In genomic region chr6:35581633-35582032, GRCh38 we compare ENCODE assay signal across 13 cellular contexts.
A peak's percentile ranks its signal among the peaks of the same experiment; 100 is the strongest.
DNase-seq lines count a peak whose midpoint lies in the region; ATAC-seq and TF ChIP-seq lines count a peak whose summit lies in the region.
"Had no signal": no experiment of that assay in that cellular context is flagged by ENCODE, and none has a peak within 500 bp of the region (broad histone marks: within the 10 kb centered on the region; RNA-seq: fewer than 3 reads in every experiment).

No MANE protein-coding gene starts in this region.

- H3K4me1 ChIP-seq in osteoblast (ENCODE audit: insufficient read depth, low read length): peaks cover 12% of the 10 kb centered on the region

- H3K27ac ChIP-seq in osteoblast (ENCODE audit: low read depth, low read length): no peak overlapping the region

- CTCF ChIA-PET in activated CD8-positive, alpha-beta memory T cell treated with anti-CD3 and anti-CD28 coated beads, Interleukin-2, amount 10 ng/mL, durations not matched to agents 7 days and 5 days (lab: Charles Lee): interaction anchor here (1.5 to 13.9 kb wide), 2 partner anchors 42 to 155 kb away, joined by 7 to 180 read pairs; partner anchors contain the start of gene ARMC12
- CTCF ChIA-PET in activated CD8-positive, alpha-beta T cell treated with anti-CD3 and anti-CD28 coated beads, Interleukin-2, amount 10 ng/mL, durations not matched to agents 7 days and 5 days (lab: Charles Lee): interaction anchor here (0.5 to 12.6 kb wide), 9 partner anchors 10 to 154 kb away, joined by 3 to 259 read pairs (median 7); partner anchors contain the start of gene ARMC12

- ATAC-seq in activated CD8-positive, alpha-beta memory T cell treated with anti-CD3 and anti-CD28 coated beads, Interleukin-2, amount 10 ng/mL, durations not matched to agents 7 days and 5 days: no peak
- peak; percentile 19 for ATAC-seq in activated CD8-positive, alpha-beta T cell treated with anti-CD3 and anti-CD28 coated beads, Interleukin-2, amount 10 ng/mL, durations not matched to agents 7 days and 5 days
- ATAC-seq in GM21390 (IDR thresholded peaks at IDR 0.05; ENCODE audit: unreplicated experiment): no peak

- H3K79me2 ChIP-seq in osteoblast (ENCODE audit: insufficient read depth, low read length): no peaks in the 10 kb centered on the region

- no peak overlapping the region for H2AFZ ChIP-seq in osteoblast (ENCODE audit: low read length)

- POLR2A ChIA-PET in activated CD8-positive, alpha-beta T cell treated with anti-CD3 and anti-CD28 coated beads, Interleukin-2, amount 10 ng/mL, durations not matched to agents 7 days and 5 days (lab: Charles Lee): interaction anchor here (1.0 kb wide), 1 partner anchor 87 kb away, joined by 3 read pairs; no protein-coding TSS in a partner anchor

- no peak for DNase-seq in activated CD8-positive, alpha-beta memory T cell treated with anti-CD3 and anti-CD28 coated beads, Interleukin-2, amount 10 ng/mL, durations not matched to agents 7 days and 5 days
- no peak for DNase-seq in activated CD8-positive, alpha-beta memory T cell treated with anti-CD3 and anti-CD28 coated beads, Interleukin-2, amount 50 U/mL, for 4 hours
- DNase-seq in M059J (ENCODE audit: low read depth): peak; percentile 13
- no peak for DNase-seq in activated CD8-positive, alpha-beta T cell treated with anti-CD3 and anti-CD28 coated beads, Interleukin-2, amount 10 ng/mL, durations not matched to agents 7 days and 5 days
- no peak for DNase-seq in nephron progenitor cell
- no peak for DNase-seq in osteoblast (ENCODE audit: insufficient read length, low spot score, missing footprints)
- DNase-seq in globus pallidus (ENCODE audit: low spot score): no peak
- DNase-seq: activated CD4-positive, alpha-beta T cell treated with anti-CD3 and anti-CD28 coated beads for 48 hours; amniotic stem cell; midbrain; NCI-H1092 treated with DMSO at 0.1 percent for 48 hours had no signal

- H3K9me3 Mint-ChIP-seq in activated CD8-positive, alpha-beta memory T cell treated with anti-CD3 and anti-CD28 coated beads, Interleukin-2, amount 10 ng/mL, durations not matched to agents 7 days and 5 days (ENCODE audit: low read depth): no peaks in the 10 kb centered on the region
- H3K9me3 Mint-ChIP-seq in activated CD8-positive, alpha-beta T cell treated with anti-CD3 and anti-CD28 coated beads, Interleukin-2, amount 10 ng/mL, durations not matched to agents 7 days and 5 days (ENCODE audit: insufficient read depth): no peaks in the 10 kb centered on the region
- H3K9me3 Mint-ChIP-seq in nephron progenitor cell: no peaks in the 10 kb centered on the region
- H3K9me3 Mint-ChIP-seq: dendritic cell treated with granulocyte-macrophage colony-stimulating factor and Interleukin-4, amounts not matched to agents 40 ng/mL and 50 ng/mL, for 4 days had no signal

- H3K4me1 Mint-ChIP-seq in activated CD8-positive, alpha-beta memory T cell treated with anti-CD3 and anti-CD28 coated beads, Interleukin-2, amount 10 ng/mL, durations not matched to agents 7 days and 5 days: peaks cover 15% of the 10 kb centered on the region
- peaks cover 18% of the 10 kb centered on the region for H3K4me1 Mint-ChIP-seq in activated CD8-positive, alpha-beta T cell treated with anti-CD3 and anti-CD28 coated beads, Interleukin-2, amount 10 ng/mL, durations not matched to agents 7 days and 5 days (ENCODE audit: low read depth)
- peaks cover 7% of the 10 kb centered on the region for H3K4me1 Mint-ChIP-seq in nephron progenitor cell

- H3K36me3 ChIP-seq in osteoblast (ENCODE audit: insufficient read depth, low read length): no peaks in the 10 kb centered on the region

- no peaks in the 10 kb centered on the region for H4K20me1 ChIP-seq in osteoblast (ENCODE audit: insufficient read depth, low read length)

- no peaks in the 10 kb centered on the region for H3K27me3 ChIP-seq in osteoblast (ENCODE audit: insufficient read depth, low read length)

- peak overlapping the region; percentile 5 for H3K27ac Mint-ChIP-seq in activated CD8-positive, alpha-beta memory T cell treated with anti-CD3 and anti-CD28 coated beads, Interleukin-2, amount 10 ng/mL, durations not matched to agents 7 days and 5 days
- peak overlapping the region; percentile 57 for H3K27ac Mint-ChIP-seq in activated CD8-positive, alpha-beta T cell treated with anti-CD3 and anti-CD28 coated beads, Interleukin-2, amount 10 ng/mL, durations not matched to agents 7 days and 5 days
- H3K27ac Mint-ChIP-seq in nephron progenitor cell: peak overlapping the region; percentile 60
- H3K27ac Mint-ChIP-seq: dendritic cell treated with granulocyte-macrophage colony-stimulating factor and Interleukin-4, amounts not matched to agents 40 ng/mL and 50 ng/mL, for 4 days had no signal

- TF ChIP-seq CTCF in nephron progenitor cell (IDR thresholded peaks at IDR 0.05): no peak
- TF ChIP-seq CTCF in osteoblast (IDR thresholded peaks at IDR 0.05; ENCODE audit: extremely low read depth, low read depth, low read length): no peak

- H3K4me3 ChIP-seq in osteoblast (ENCODE audit: insufficient read depth, low read length): no peak overlapping the region

- H3K27me3 Mint-ChIP-seq in activated CD8-positive, alpha-beta memory T cell treated with anti-CD3 and anti-CD28 coated beads, Interleukin-2, amount 10 ng/mL, durations not matched to agents 7 days and 5 days: no peaks in the 10 kb centered on the region
- no peaks in the 10 kb centered on the region for H3K27me3 Mint-ChIP-seq in activated CD8-positive, alpha-beta T cell treated with anti-CD3 and anti-CD28 coated beads, Interleukin-2, amount 10 ng/mL, durations not matched to agents 7 days and 5 days (ENCODE audit: low read depth)
- H3K27me3 Mint-ChIP-seq in nephron progenitor cell (ENCODE audit: low read depth, poor library complexity): no peaks in the 10 kb centered on the region
- H3K27me3 Mint-ChIP-seq: dendritic cell treated with granulocyte-macrophage colony-stimulating factor and Interleukin-4, amounts not matched to agents 40 ng/mL and 50 ng/mL, for 4 days had no signal

- H3K9me3 ChIP-seq in osteoblast (ENCODE audit: low read depth, low read length): no peaks in the 10 kb centered on the region

- no peak overlapping the region for H3K4me2 ChIP-seq in osteoblast (ENCODE audit: insufficient read depth, low read length)

- no peak overlapping the region for H3K4me3 Mint-ChIP-seq in activated CD8-positive, alpha-beta memory T cell treated with anti-CD3 and anti-CD28 coated beads, Interleukin-2, amount 10 ng/mL, durations not matched to agents 7 days and 5 days
- no peak overlapping the region for H3K4me3 Mint-ChIP-seq in activated CD8-positive, alpha-beta T cell treated with anti-CD3 and anti-CD28 coated beads, Interleukin-2, amount 10 ng/mL, durations not matched to agents 7 days and 5 days
- H3K4me3 Mint-ChIP-seq in nephron progenitor cell: no peak overlapping the region
- H3K4me3 Mint-ChIP-seq: dendritic cell treated with granulocyte-macrophage colony-stimulating factor and Interleukin-4, amounts not matched to agents 40 ng/mL and 50 ng/mL, for 4 days had no signal

- H3K36me3 Mint-ChIP-seq in activated CD8-positive, alpha-beta memory T cell treated with anti-CD3 and anti-CD28 coated beads, Interleukin-2, amount 10 ng/mL, durations not matched to agents 7 days and 5 days: peaks cover 21% of the 10 kb centered on the region
- peaks cover 39% of the 10 kb centered on the region for H3K36me3 Mint-ChIP-seq in activated CD8-positive, alpha-beta T cell treated with anti-CD3 and anti-CD28 coated beads, Interleukin-2, amount 10 ng/mL, durations not matched to agents 7 days and 5 days (ENCODE audit: low read depth)
- H3K36me3 Mint-ChIP-seq in nephron progenitor cell (ENCODE audit: low read depth): peaks cover 12% of the 10 kb centered on the region

Comparison
In these comparisons a context has a peak if more than half of its experiments do, and no peak if none do; other contexts are left out.
1. H3K27ac Mint-ChIP-seq: peak in every context shown above with its lines; median percentile 60 in nephron progenitor cell; 57 in activated CD8-positive, alpha-beta T cell treated with anti-CD3 and anti-CD28 coated beads, Interleukin-2, amount 10 ng/mL, durations not matched to agents 7 days and 5 days; 5 in activated CD8-positive, alpha-beta memory T cell treated with anti-CD3 and anti-CD28 coated beads, Interleukin-2, amount 10 ng/mL, durations not matched to agents 7 days and 5 days.